3 cellular contexts compared by ENCODE assay signal in the genomic region with DNA sequence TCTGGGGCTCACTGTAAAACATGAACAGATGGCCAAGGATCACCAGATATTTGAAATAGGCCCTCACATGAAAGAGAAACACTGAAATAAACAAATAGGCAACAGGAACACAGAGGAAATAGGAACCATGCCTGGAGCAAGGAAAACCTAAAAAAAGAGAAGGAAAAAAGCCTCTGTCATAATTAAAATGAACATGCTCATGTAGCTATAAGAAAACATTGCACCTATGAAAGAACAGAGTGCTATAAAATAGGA.
TF ChIP-seq lines count a peak whose summit lies in the region.

No MANE protein-coding gene starts in this region.

TF ChIP-seq in HepG2, 621 proteins besides CTCF, POLR2A, EP300 and RAD21 (continued from another document):
- TF ChIP-seq NR1H2 (CRISPR knock-in tag; IDR thresholded peaks at IDR 0.05; ENCODE audit: borderline replicate concordance, low read depth), result no peak
- TF ChIP-seq AFF4 (CRISPR knock-in tag; IDR thresholded peaks at IDR 0.05), result no peak
TF ChIP-seq in HepG2: peak in this region for 0.

TF ChIP-seq in GM23338, 12 proteins besides CTCF, POLR2A, EP300 and RAD21 (continued from another document and continues in another):
- TF ChIP-seq, protein P1, sequence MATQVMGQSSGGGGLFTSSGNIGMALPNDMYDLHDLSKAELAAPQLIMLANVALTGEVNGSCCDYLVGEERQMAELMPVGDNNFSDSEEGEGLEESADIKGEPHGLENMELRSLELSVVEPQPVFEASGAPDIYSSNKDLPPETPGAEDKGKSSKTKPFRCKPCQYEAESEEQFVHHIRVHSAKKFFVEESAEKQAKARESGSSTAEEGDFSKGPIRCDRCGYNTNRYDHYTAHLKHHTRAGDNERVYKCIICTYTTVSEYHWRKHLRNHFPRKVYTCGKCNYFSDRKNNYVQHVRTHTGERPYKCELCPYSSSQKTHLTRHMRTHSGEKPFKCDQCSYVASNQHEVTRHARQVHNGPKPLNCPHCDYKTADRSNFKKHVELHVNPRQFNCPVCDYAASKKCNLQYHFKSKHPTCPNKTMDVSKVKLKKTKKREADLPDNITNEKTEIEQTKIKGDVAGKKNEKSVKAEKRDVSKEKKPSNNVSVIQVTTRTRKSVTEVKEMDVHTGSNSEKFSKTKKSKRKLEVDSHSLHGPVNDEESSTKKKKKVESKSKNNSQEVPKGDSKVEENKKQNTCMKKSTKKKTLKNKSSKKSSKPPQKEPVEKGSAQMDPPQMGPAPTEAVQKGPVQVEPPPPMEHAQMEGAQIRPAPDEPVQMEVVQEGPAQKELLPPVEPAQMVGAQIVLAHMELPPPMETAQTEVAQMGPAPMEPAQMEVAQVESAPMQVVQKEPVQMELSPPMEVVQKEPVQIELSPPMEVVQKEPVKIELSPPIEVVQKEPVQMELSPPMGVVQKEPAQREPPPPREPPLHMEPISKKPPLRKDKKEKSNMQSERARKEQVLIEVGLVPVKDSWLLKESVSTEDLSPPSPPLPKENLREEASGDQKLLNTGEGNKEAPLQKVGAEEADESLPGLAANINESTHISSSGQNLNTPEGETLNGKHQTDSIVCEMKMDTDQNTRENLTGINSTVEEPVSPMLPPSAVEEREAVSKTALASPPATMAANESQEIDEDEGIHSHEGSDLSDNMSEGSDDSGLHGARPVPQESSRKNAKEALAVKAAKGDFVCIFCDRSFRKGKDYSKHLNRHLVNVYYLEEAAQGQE (IDR thresholded peaks at IDR 0.05; ENCODE audit: unreplicated experiment), result no peak
- TF ChIP-seq, protein P2, sequence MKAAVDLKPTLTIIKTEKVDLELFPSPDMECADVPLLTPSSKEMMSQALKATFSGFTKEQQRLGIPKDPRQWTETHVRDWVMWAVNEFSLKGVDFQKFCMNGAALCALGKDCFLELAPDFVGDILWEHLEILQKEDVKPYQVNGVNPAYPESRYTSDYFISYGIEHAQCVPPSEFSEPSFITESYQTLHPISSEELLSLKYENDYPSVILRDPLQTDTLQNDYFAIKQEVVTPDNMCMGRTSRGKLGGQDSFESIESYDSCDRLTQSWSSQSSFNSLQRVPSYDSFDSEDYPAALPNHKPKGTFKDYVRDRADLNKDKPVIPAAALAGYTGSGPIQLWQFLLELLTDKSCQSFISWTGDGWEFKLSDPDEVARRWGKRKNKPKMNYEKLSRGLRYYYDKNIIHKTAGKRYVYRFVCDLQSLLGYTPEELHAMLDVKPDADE (IDR thresholded peaks at IDR 0.05), result no peak
- TF ChIP-seq EZH2phosphoT487 (IDR thresholded peaks at IDR 0.05; ENCODE audit: unreplicated experiment), result no peak
- no peak for TF ChIP-seq JUNB (IDR thresholded peaks at IDR 0.05; ENCODE audit: unreplicated experiment)
- TF ChIP-seq ZNF331 (CRISPR knock-in tag; IDR thresholded peaks at IDR 0.05; ENCODE audit: low read depth), result no peak
- no peak for TF ChIP-seq EZH2 (IDR thresholded peaks at IDR 0.05; ENCODE audit: low read depth, unreplicated experiment)
- no peak for TF ChIP-seq CREB1 (CRISPR knock-in tag; IDR thresholded peaks at IDR 0.05; ENCODE audit: low read depth)
- no peak for TF ChIP-seq NANOG (IDR thresholded peaks at IDR 0.05; ENCODE audit: borderline replicate concordance)
- no peak for TF ChIP-seq POLR2AphosphoS5 (IDR thresholded peaks at IDR 0.05; ENCODE audit: low read depth)
- TF ChIP-seq, protein P3, sequence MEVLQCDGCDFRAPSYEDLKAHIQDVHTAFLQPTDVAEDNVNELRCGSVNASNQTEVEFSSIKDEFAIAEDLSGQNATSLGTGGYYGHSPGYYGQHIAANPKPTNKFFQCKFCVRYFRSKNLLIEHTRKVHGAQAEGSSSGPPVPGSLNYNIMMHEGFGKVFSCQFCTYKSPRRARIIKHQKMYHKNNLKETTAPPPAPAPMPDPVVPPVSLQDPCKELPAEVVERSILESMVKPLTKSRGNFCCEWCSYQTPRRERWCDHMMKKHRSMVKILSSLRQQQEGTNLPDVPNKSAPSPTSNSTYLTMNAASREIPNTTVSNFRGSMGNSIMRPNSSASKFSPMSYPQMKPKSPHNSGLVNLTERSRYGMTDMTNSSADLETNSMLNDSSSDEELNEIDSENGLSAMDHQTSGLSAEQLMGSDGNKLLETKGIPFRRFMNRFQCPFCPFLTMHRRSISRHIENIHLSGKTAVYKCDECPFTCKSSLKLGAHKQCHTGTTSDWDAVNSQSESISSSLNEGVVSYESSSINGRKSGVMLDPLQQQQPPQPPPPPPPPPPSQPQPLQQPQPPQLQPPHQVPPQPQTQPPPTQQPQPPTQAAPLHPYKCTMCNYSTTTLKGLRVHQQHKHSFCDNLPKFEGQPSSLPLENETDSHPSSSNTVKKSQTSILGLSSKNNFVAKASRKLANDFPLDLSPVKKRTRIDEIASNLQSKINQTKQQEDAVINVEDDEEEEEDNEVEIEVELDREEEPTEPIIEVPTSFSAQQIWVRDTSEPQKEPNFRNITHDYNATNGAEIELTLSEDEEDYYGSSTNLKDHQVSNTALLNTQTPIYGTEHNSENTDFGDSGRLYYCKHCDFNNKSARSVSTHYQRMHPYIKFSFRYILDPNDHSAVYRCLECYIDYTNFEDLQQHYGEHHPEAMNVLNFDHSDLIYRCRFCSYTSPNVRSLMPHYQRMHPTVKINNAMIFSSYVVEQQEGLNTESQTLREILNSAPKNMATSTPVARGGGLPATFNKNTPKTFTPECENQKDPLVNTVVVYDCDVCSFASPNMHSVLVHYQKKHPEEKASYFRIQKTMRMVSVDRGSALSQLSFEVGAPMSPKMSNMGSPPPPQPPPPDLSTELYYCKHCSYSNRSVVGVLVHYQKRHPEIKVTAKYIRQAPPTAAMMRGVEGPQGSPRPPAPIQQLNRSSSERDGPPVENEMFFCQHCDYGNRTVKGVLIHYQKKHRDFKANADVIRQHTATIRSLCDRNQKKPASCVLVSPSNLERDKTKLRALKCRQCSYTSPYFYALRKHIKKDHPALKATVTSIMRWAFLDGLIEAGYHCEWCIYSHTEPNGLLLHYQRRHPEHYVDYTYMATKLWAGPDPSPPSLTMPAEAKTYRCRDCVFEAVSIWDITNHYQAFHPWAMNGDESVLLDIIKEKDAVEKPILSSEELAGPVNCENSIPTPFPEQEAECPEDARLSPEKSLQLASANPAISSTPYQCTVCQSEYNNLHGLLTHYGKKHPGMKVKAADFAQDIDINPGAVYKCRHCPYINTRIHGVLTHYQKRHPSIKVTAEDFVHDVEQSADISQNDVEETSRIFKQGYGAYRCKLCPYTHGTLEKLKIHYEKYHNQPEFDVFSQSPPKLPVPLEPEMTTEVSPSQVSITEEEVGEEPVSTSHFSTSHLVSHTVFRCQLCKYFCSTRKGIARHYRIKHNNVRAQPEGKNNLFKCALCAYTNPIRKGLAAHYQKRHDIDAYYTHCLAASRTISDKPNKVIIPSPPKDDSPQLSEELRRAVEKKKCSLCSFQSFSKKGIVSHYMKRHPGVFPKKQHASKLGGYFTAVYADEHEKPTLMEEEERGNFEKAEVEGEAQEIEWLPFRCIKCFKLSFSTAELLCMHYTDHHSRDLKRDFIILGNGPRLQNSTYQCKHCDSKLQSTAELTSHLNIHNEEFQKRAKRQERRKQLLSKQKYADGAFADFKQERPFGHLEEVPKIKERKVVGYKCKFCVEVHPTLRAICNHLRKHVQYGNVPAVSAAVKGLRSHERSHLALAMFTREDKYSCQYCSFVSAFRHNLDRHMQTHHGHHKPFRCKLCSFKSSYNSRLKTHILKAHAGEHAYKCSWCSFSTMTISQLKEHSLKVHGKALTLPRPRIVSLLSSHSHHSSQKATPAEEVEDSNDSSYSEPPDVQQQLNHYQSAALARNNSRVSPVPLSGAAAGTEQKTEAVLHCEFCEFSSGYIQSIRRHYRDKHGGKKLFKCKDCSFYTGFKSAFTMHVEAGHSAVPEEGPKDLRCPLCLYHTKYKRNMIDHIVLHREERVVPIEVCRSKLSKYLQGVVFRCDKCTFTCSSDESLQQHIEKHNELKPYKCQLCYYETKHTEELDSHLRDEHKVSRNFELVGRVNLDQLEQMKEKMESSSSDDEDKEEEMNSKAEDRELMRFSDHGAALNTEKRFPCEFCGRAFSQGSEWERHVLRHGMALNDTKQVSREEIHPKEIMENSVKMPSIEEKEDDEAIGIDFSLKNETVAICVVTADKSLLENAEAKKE (CRISPR knock-in tag; IDR thresholded peaks at IDR 0.05), result no peak

TF ChIP-seq in K562, 482 proteins besides CTCF, POLR2A, EP300 and RAD21:
- TF ChIP-seq, protein P4, sequence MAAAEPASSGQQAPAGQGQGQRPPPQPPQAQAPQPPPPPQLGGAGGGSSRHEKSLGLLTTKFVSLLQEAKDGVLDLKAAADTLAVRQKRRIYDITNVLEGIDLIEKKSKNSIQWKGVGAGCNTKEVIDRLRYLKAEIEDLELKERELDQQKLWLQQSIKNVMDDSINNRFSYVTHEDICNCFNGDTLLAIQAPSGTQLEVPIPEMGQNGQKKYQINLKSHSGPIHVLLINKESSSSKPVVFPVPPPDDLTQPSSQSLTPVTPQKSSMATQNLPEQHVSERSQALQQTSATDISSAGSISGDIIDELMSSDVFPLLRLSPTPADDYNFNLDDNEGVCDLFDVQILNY (CRISPR knock-in tag; IDR thresholded peaks at IDR 0.05), result no peak
- TF ChIP-seq CSDE1 (IDR thresholded peaks at IDR 0.05), result no peak
- TF ChIP-seq FOS (IDR thresholded peaks at IDR 0.05; ENCODE audit: extremely low read depth, insufficient read length), result no peak
- no peak for TF ChIP-seq ZNF583 (CRISPR knock-in tag; IDR thresholded peaks at IDR 0.05)
TF ChIP-seq in K562: peak in this region for 0.
